ENCODE assay signal across 2 cellular contexts in genomic region chr18:62347091-62347506, GRCh38.
A peak's percentile ranks its signal among the peaks of the same experiment; 100 is the strongest.
TF ChIP-seq lines count a peak whose summit lies in the region.

No MANE protein-coding gene starts in this region.

TF ChIP-seq in GM23338, 12 proteins besides CTCF, POLR2A, EP300 and RAD21 (continued from another document):
- TF ChIP-seq EZH2phosphoT487 (IDR thresholded peaks at IDR 0.05; ENCODE audit: unreplicated experiment) (no peak), NANOG (IDR thresholded peaks at IDR 0.05; ENCODE audit: borderline replicate concordance) (no peak), REST (IDR thresholded peaks at IDR 0.05; ENCODE audit: unreplicated experiment) (no peak), ZNF114 (CRISPR knock-in tag; IDR thresholded peaks at IDR 0.05) (no peak), ZNF462 (CRISPR knock-in tag; IDR thresholded peaks at IDR 0.05) (no peak), STAT1 (IDR thresholded peaks at IDR 0.05; ENCODE audit: unreplicated experiment) (no peak), ETS1 (IDR thresholded peaks at IDR 0.05) (no peak)

TF ChIP-seq in K562, 482 proteins besides CTCF, POLR2A, EP300 and RAD21:
- TF ChIP-seq PKNOX1 (IDR thresholded peaks at IDR 0.05) = no peak
- no peak for TF ChIP-seq ZNF318 (IDR thresholded peaks at IDR 0.05; ENCODE audit: borderline replicate concordance in 1 of 2, low read depth in 1 of 2)
- peak; percentile 67 for TF ChIP-seq ZNF134 (CRISPR knock-in tag; conservative IDR thresholded peaks at IDR 0.05)
TF ChIP-seq in K562: peak in this region for 1.
